Comparison of ENCODE assay signal across 23 cellular contexts in genomic region chr14:90979451-90979850, GRCh38.
"Had no signal": no experiment of that assay in that cellular context is flagged by ENCODE, and none has a peak within 500 bp of the region (broad histone marks: within the 10 kb centered on the region; RNA-seq: fewer than 3 reads in every experiment).

No MANE protein-coding gene starts in this region.

- H3K9me3 ChIP-seq: body of pancreas, gastrocnemius medialis, heart left ventricle, mucosa of descending colon, right lobe of liver, thoracic aorta, upper lobe of right lung had no signal

- H3K27me3 Mint-ChIP-seq: stimulated activated naive B cell treated with anti-CD40 and anti-IgM and Interleukin-4, amounts not matched to agents 10 μg/mL and 1 μg/mL and 100 μg/mL, for 72 hours; T-cell had no signal

- H3K4me3 Mint-ChIP-seq: activated CD8-positive, alpha-beta T cell treated with anti-CD3 and anti-CD28 coated beads, Interleukin-2, amount 10 ng/mL, durations not matched to agents 7 days and 5 days; activated T-helper 1 cell treated with anti-CD3 and anti-CD28 coated beads, Interleukin-12 subunit alpha, Interleukin-12 subunit beta, Interleukin-2, Interleukin-4 antibody, amounts not matched to agents 30 ng/mL and 10 ng/mL and 1 ng/mL, durations not matched to agents 14 hours and 24 hours and 36 hours; stimulated activated naive B cell treated with anti-CD40 and anti-IgM and Interleukin-4, amounts not matched to agents 10 μg/mL and 1 μg/mL and 100 μg/mL, for 72 hours; T-cell had no signal

- H3K27ac Mint-ChIP-seq: activated CD8-positive, alpha-beta T cell treated with anti-CD3 and anti-CD28 coated beads, Interleukin-2, amount 10 ng/mL, durations not matched to agents 7 days and 5 days; activated T-helper 1 cell treated with anti-CD3 and anti-CD28 coated beads, Interleukin-12 subunit alpha, Interleukin-12 subunit beta, Interleukin-2, Interleukin-4 antibody, amounts not matched to agents 30 ng/mL and 10 ng/mL and 1 ng/mL, durations not matched to agents 14 hours and 24 hours and 36 hours; stimulated activated naive B cell treated with anti-CD40 and anti-IgM and Interleukin-4, amounts not matched to agents 10 μg/mL and 1 μg/mL and 100 μg/mL, for 72 hours; T-cell had no signal

- ATAC-seq: activated CD8-positive, alpha-beta T cell treated with anti-CD3 and anti-CD28 coated beads, Interleukin-2, amount 10 ng/mL, durations not matched to agents 7 days and 5 days; body of pancreas; gastrocnemius medialis; heart left ventricle; left cardiac atrium; mucosa of descending colon; right lobe of liver; stimulated activated naive B cell treated with anti-CD40 and anti-IgM and Interleukin-4, amounts not matched to agents 10 μg/mL and 1 μg/mL and 100 μg/mL, for 72 hours; T-cell; upper lobe of right lung had no signal

- H3K4me1 ChIP-seq: body of pancreas, heart left ventricle, right lobe of liver, upper lobe of right lung had no signal

- H3K9me3 Mint-ChIP-seq: activated T-helper 1 cell treated with anti-CD3 and anti-CD28 coated beads, Interleukin-12 subunit alpha, Interleukin-12 subunit beta, Interleukin-2, Interleukin-4 antibody, amounts not matched to agents 30 ng/mL and 10 ng/mL and 1 ng/mL, durations not matched to agents 14 hours and 24 hours and 36 hours; stimulated activated naive B cell treated with anti-CD40 and anti-IgM and Interleukin-4, amounts not matched to agents 10 μg/mL and 1 μg/mL and 100 μg/mL, for 72 hours; T-cell had no signal

- H3K27me3 ChIP-seq: body of pancreas, gastrocnemius medialis, heart left ventricle, right lobe of liver, upper lobe of right lung had no signal

- DNase-seq: activated CD4-positive, alpha-beta T cell treated with anti-CD3 and anti-CD28 coated beads for 1 hour; activated CD4-positive, alpha-beta T cell treated with anti-CD3 and anti-CD28 coated beads, Interleukin-2, amount 50 U/mL, for 1 hour; activated CD8-positive, alpha-beta T cell treated with anti-CD3 and anti-CD28 coated beads, Interleukin-2, amount 10 ng/mL, durations not matched to agents 7 days and 5 days; activated gamma-delta T cell; activated naive CD4-positive, alpha-beta T cell treated with anti-CD3 and anti-CD28 coated beads, Interleukin-2, amount 50 U/mL, for 16 hours; anterior cingulate cortex; body of pancreas; effector memory CD4-positive, alpha-beta T cell; gastrocnemius medialis; heart left ventricle; islet precursor cell; left cardiac atrium; mesenchymal stem cell; mucosa of descending colon; occipital lobe; right lobe of liver; stimulated activated CD4-positive, alpha-beta T cell treated with anti-CD3 and anti-CD28 coated beads, Interleukin-1b, Interleukin-23, amount 100 ng/mL, for 48 hours; stimulated activated naive B cell treated with anti-CD40 and anti-IgM and Interleukin-4, amounts not matched to agents 10 μg/mL and 1 μg/mL and 100 μg/mL, for 72 hours; T-cell; upper lobe of right lung had no signal

- H3K27ac ChIP-seq: body of pancreas, gastrocnemius medialis, heart left ventricle, right lobe of liver, skin epidermis, thoracic aorta, upper lobe of right lung had no signal

- H3K36me3 ChIP-seq: right lobe of liver, thoracic aorta, upper lobe of right lung had no signal

- H3K4me3 ChIP-seq: body of pancreas, gastrocnemius medialis, heart left ventricle, mucosa of descending colon, right lobe of liver, skin epidermis, thoracic aorta, upper lobe of right lung had no signal
